In the genomic region with DNA sequence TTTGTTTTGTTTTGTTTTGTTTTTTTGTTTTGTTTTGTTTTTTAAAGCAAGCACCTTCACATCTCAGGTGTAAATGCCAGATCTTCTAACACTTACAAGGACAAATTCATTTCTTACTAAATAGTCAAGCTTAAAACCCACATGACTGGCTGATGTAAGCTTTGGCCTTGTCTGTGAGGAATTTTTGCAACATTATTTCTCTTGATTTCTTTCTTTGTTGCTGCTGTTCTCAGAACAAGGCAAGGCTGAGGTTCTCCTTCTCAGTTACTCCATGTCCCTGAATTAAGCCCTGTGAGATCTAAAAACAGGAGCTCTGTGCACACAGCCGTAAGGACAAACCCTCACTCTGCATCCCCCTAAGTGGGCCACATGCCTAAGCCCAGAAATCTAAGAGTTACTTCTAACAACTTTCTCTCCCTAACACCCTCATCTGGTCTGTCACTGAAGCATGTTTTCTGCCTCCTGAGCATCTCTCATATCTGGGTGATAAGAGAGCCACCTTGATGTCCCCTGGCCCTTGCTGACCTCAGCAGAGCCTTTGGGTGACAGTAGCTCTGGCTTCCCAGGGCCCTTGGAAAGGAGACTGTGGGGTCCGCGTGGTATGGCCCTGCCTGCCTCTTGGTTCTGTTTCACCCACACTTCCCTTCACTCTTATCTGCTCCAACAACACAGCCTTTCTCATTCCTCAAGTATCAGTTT, we compare ENCODE assay signal across 20 cellular contexts.
DNase-seq lines count a peak whose midpoint lies in the region; ATAC-seq and TF ChIP-seq lines count a peak whose summit lies in the region.
"Had no signal": no experiment of that assay in that cellular context is flagged by ENCODE, and none has a peak within 500 bp of the region (broad histone marks: within the 10 kb centered on the region; RNA-seq: fewer than 3 reads in every experiment).

No MANE protein-coding gene starts in this region.

- ATAC-seq in sciatic nerve (peak; percentile 56), HG03025 (IDR thresholded peaks at IDR 0.05; ENCODE audit: low FRiP score, unreplicated experiment) (no peak)
- ATAC-seq: esophagus mucosa; stimulated activated memory B cell treated with anti-CD40 and anti-IgM and Interleukin-4, amounts not matched to agents 10 μg/mL and 1 μg/mL and 100 μg/mL, for 72 hours had no signal

- H3K4me3 Mint-ChIP-seq in nephron progenitor cell, result no peak overlapping the region
- H3K4me3 Mint-ChIP-seq: activated CD4-positive, alpha-beta T cell treated with anti-CD3 and anti-CD28 coated beads, Interleukin-2, amount 10 ng/mL, durations not matched to agents 7 days and 5 days; activated naive CD8-positive, alpha-beta T cell treated with anti-CD3 and anti-CD28 coated beads for 36 hours; activated T-cell treated with anti-CD3 and anti-CD28 coated beads, Interleukin-2, amount 50 U/mL, for 24 hours; dendritic cell treated with granulocyte-macrophage colony-stimulating factor and Interleukin-4, amounts not matched to agents 40 ng/mL and 50 ng/mL, for 4 days; H9; IgD-negative memory B cell; memory B cell; stimulated activated memory B cell treated with anti-CD40 and anti-IgM and Interleukin-4, amounts not matched to agents 10 μg/mL and 1 μg/mL and 100 μg/mL, for 72 hours had no signal

- peak overlapping the region; percentile 84 for H3K27ac ChIP-seq in left ventricle myocardium inferior (replicated peaks)
- H3K27ac ChIP-seq in coronary artery, result peak overlapping the region in 1 of 2 donors; percentile 37

- peaks cover 41% of the 10 kb centered on the region for H3K4me1 Mint-ChIP-seq in nephron progenitor cell
- H3K4me1 Mint-ChIP-seq: IgD-negative memory B cell; stimulated activated memory B cell treated with anti-CD40 and anti-IgM and Interleukin-4, amounts not matched to agents 10 μg/mL and 1 μg/mL and 100 μg/mL, for 72 hours had no signal

- peaks cover 3% of the 10 kb centered on the region for H3K27me3 Mint-ChIP-seq in nephron progenitor cell (ENCODE audit: low read depth, poor library complexity)
- H3K27me3 Mint-ChIP-seq: activated CD4-positive, alpha-beta T cell treated with anti-CD3 and anti-CD28 coated beads, Interleukin-2, amount 10 ng/mL, durations not matched to agents 7 days and 5 days; activated naive CD8-positive, alpha-beta T cell treated with anti-CD3 and anti-CD28 coated beads for 36 hours; activated T-cell treated with anti-CD3 and anti-CD28 coated beads, Interleukin-2, amount 50 U/mL, for 24 hours; dendritic cell treated with granulocyte-macrophage colony-stimulating factor and Interleukin-4, amounts not matched to agents 40 ng/mL and 50 ng/mL, for 4 days; IgD-negative memory B cell; memory B cell; stimulated activated memory B cell treated with anti-CD40 and anti-IgM and Interleukin-4, amounts not matched to agents 10 μg/mL and 1 μg/mL and 100 μg/mL, for 72 hours had no signal

- H3K4me1 ChIP-seq in left ventricle myocardium inferior, result peaks cover 35% of the 10 kb centered on the region

- intact Hi-C loops in left ventricle myocardium inferior (cut with micrococcal nuclease), result no loop called here
- intact Hi-C loops in sciatic nerve (cut with DNase I), result no loop called here

- H3K36me3 ChIP-seq in left ventricle myocardium inferior, result no peaks in the 10 kb centered on the region

- no peak overlapping the region for H3K4me3 ChIP-seq in cardiac fibroblast (replicated peaks in 1 of 2; ENCODE audit: low read depth in 2 of 2, low read length in 2 of 2)
- no peak overlapping the region for H3K4me3 ChIP-seq in left ventricle myocardium inferior
- H3K4me3 ChIP-seq in coronary artery, result no peak overlapping the region

- peaks cover 6% of the 10 kb centered on the region for H3K9me3 ChIP-seq in left ventricle myocardium inferior (replicated peaks)

- peaks cover 42% of the 10 kb centered on the region for H3K9me3 Mint-ChIP-seq in nephron progenitor cell

- H3K36me3 Mint-ChIP-seq in nephron progenitor cell (ENCODE audit: low read depth), result peaks cover 42% of the 10 kb centered on the region

- H3K27ac Mint-ChIP-seq in nephron progenitor cell, result no peak overlapping the region
- H3K27ac Mint-ChIP-seq: activated CD4-positive, alpha-beta T cell treated with anti-CD3 and anti-CD28 coated beads, Interleukin-2, amount 10 ng/mL, durations not matched to agents 7 days and 5 days; activated naive CD8-positive, alpha-beta T cell treated with anti-CD3 and anti-CD28 coated beads for 36 hours; activated T-cell treated with anti-CD3 and anti-CD28 coated beads, Interleukin-2, amount 50 U/mL, for 24 hours; dendritic cell treated with granulocyte-macrophage colony-stimulating factor and Interleukin-4, amounts not matched to agents 40 ng/mL and 50 ng/mL, for 4 days; IgD-negative memory B cell; memory B cell; stimulated activated memory B cell treated with anti-CD40 and anti-IgM and Interleukin-4, amounts not matched to agents 10 μg/mL and 1 μg/mL and 100 μg/mL, for 72 hours had no signal

- TF ChIP-seq CTCF in cardiac fibroblast (IDR thresholded peaks at IDR 0.05; ENCODE audit: low read depth, low read length) (no peak), left ventricle myocardium inferior (IDR thresholded peaks at IDR 0.05; ENCODE audit: borderline replicate concordance) (no peak), nephron progenitor cell (IDR thresholded peaks at IDR 0.05) (no peak), coronary artery (IDR thresholded peaks at IDR 0.05) (no peak)

- DNase-seq in GM03348 (ENCODE audit: low spot score) (peak; percentile 52), cardiac fibroblast (ENCODE audit: low read depth in 2 of 2) (peak; percentile 20 to 50), left ventricle myocardium inferior (no peak), sciatic nerve (ENCODE audit: low spot score) (no peak), nephron progenitor cell (no peak), coronary artery (ENCODE audit: low spot score) (no peak), DMS114 treated with DMSO at 0.1 percent for 48 hours (lab: John Stamatoyannopoulos, UW; ENCODE audit: unreplicated experiment) (no peak)
- DNase-seq: activated CD4-positive, alpha-beta T cell treated with anti-CD3 and anti-CD28 coated beads, Interleukin-2, amount 10 ng/mL, durations not matched to agents 7 days and 5 days; activated naive CD8-positive, alpha-beta T cell treated with anti-CD3 and anti-CD28 coated beads for 36 hours; activated T-cell treated with anti-CD3 and anti-CD28 coated beads, Interleukin-2, amount 50 U/mL, for 24 hours; H9; NCI-H2081 treated with DMSO at 0.1 percent for 48 hours; NCI-H526 treated with DMSO at 0.1 percent for 48 hours; occipital lobe had no signal

- H3K27me3 ChIP-seq in left ventricle myocardium inferior (ENCODE audit: low read depth), result no peaks in the 10 kb centered on the region

Comparison
In these comparisons a context has a peak if more than half of its experiments do, and no peak if none do; other contexts are left out.
1. DNase-seq: peak in GM03348 (single experiment) and cardiac fibroblast (2 of 2); none in left ventricle myocardium inferior (single experiment), sciatic nerve (single experiment), nephron progenitor cell (single experiment), coronary artery (single experiment) and DMS114 treated with DMSO at 0.1 percent for 48 hours (single experiment).